In genomic region chr19:41352609-41353465, GRCh38 we compare ENCODE assay signal across 1 cellular context.
TF ChIP-seq lines count a peak whose summit lies in the region.

No MANE protein-coding gene starts in this region.

TF ChIP-seq in K562, 482 proteins besides CTCF, POLR2A, EP300 and RAD21 (continues in another document):
- TF ChIP-seq FOXJ3 (CRISPR knock-in tag; IDR thresholded peaks at IDR 0.05) (no peak), CHAMP1 (IDR thresholded peaks at IDR 0.05) (no peak), GMEB1 (CRISPR knock-in tag; IDR thresholded peaks at IDR 0.05) (no peak), FOSL1 (tag; conservative IDR thresholded peaks at IDR 0.05) (no peak), TEAD4 (IDR thresholded peaks at IDR 0.05; ENCODE audit: low read length) (no peak), TEAD4 (CRISPR knock-in tag; IDR thresholded peaks at IDR 0.05; ENCODE audit: borderline replicate concordance) (no peak), AFF4 (CRISPR knock-in tag; IDR thresholded peaks at IDR 0.05) (0 out of 2 replicates have a peak, but pooled peaks have one; percentile 25), BCL6 (CRISPR knock-in tag; IDR thresholded peaks at IDR 0.05) (no peak), TFAM (CRISPR knock-in tag; conservative IDR thresholded peaks at IDR 0.05) (no peak), CREM (IDR thresholded peaks at IDR 0.05; ENCODE audit: low read depth) (0 out of 2 replicates have a peak, but pooled peaks have one; percentile 7), CUX1 (CRISPR knock-in tag; IDR thresholded peaks at IDR 0.05) (no peak), LARP7 (IDR thresholded peaks at IDR 0.05) (0 out of 2 replicates have a peak, but pooled peaks have one; percentile 48), ZNF583 (CRISPR knock-in tag; IDR thresholded peaks at IDR 0.05) (no peak), CHD7 (IDR thresholded peaks at IDR 0.05; ENCODE audit: low read depth, low read length) (no peak), ID3 (CRISPR knock-in tag; IDR thresholded peaks at IDR 0.05) (no peak), ID3 (tag; IDR thresholded peaks at IDR 0.05) (no peak), KAT7 (CRISPR knock-in tag; IDR thresholded peaks at IDR 0.05; ENCODE audit: borderline replicate concordance) (no peak; the same call in 1 of the 2 replicates), ZNF586 (CRISPR knock-in tag; conservative IDR thresholded peaks at IDR 0.05) (no peak), TCF3 (CRISPR knock-in tag; IDR thresholded peaks at IDR 0.05) (no peak), RHOXF2B (CRISPR knock-in tag; conservative IDR thresholded peaks at IDR 0.05) (no peak), KLF1 (tag; IDR thresholded peaks at IDR 0.05) (no peak), POLR2H (tag; IDR thresholded peaks at IDR 0.05; ENCODE audit: low read depth) (no peak), CSDE1 (IDR thresholded peaks at IDR 0.05) (no peak; a peak in 1 of 4 replicates), HINFP (tag; conservative IDR thresholded peaks at IDR 0.05; ENCODE audit: low read depth) (no peak)
